In genomic region chr16:14291941-14292825, GRCh38 we compare ENCODE assay signal across 16 cellular contexts.
"Had no signal": no experiment of that assay in that cellular context is flagged by ENCODE, and none has a peak within 500 bp of the region (broad histone marks: within the 10 kb centered on the region; RNA-seq: fewer than 3 reads in every experiment).

No MANE protein-coding gene starts in this region.

- H3K27me3 ChIP-seq: body of pancreas, foreskin keratinocyte, suprapubic skin had no signal

- H3K4me1 ChIP-seq: body of pancreas, foreskin keratinocyte had no signal

- H3K36me3 ChIP-seq: suprapubic skin had no signal

- H3K27ac ChIP-seq: body of pancreas, foreskin keratinocyte, suprapubic skin had no signal

- H3K4me3 ChIP-seq: body of pancreas, suprapubic skin had no signal

- DNase-seq: activated CD4-positive, alpha-beta T cell treated with anti-CD3 and anti-CD28 coated beads, Interleukin-2, amount 50 U/mL, for 4 hours; activated CD4-positive, CD25-positive, alpha-beta regulatory T cell treated with anti-CD3 and anti-CD28 coated beads, Interleukin-2, amount 50 U/mL, for 72 hours; activated naive CD8-positive, alpha-beta T cell treated with anti-CD3 and anti-CD28 coated beads, Interleukin-2, amount 50 U/mL, for 24 hours; activated T-cell treated with anti-CD3 and anti-CD28 coated beads, Interleukin-2, amount 50 U/mL, for 48 hours; body of pancreas; central memory CD4-positive, alpha-beta T cell; dermis blood vessel endothelial cell; foreskin keratinocyte; immature natural killer cell; left colon; mammary epithelial cell; stimulated activated CD4-positive, alpha-beta T cell treated with anti-CD3 and anti-CD28 coated beads, Interleukin-12 subunit alpha, Interleukin-12 subunit beta, amount 100 ng/mL, for 4 hours; stimulated activated CD4-positive, alpha-beta T cell treated with anti-CD3 and anti-CD28 coated beads, Interleukin-2, amount 100 ng/mL, for 48 hours; stimulated activated naive CD4-positive, alpha-beta T cell treated with Interleukin-2 at 50 U/mL for 16 hours; SW 1271 had no signal
